In the genomic region with DNA sequence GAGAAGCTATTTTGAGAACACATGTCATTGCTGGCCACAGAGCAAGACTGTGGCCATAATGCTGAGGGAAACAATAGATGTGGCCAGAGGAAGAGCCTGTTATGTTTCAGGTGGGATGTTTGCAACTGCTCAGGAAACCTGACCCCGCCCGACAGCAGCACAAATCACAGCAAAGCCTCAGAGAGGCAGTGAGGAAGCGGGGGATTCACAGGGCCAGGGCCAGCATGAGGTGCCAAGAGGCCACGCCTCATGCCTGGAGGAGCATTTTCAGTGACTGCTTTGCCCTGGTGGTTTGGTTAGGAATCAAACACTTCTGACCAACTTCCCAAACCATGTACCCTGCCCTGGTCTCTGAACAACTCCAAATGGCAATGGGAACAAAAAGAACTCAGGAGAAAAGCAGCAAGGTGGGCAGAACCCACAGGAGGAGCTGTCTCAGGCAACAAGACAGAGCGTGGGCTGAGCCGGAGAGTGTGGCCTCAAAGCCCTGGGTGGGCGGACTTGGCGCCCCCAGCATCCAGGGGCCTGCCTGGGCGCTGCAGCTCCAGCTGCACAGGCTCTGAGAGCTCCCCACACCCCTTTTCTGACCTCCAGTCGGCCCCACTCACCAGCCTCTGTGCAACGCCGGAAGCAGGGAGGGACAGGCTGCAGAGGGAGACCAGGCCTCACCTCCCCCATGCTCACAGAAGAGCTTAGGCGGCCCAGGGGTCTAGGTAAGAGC, we compare ENCODE assay signal across 11 cellular contexts. TPM values are rescaled to one million over a fixed set of nuclear protein-coding genes. Genes with fewer than 3 reads are reported as not detected.
DNase-seq lines count a peak whose midpoint lies in the region; ATAC-seq and TF ChIP-seq lines count a peak whose summit lies in the region.
"Had no signal": no experiment of that assay in that cellular context is flagged by ENCODE, and none has a peak within 500 bp of the region (broad histone marks: within the 10 kb centered on the region; RNA-seq: fewer than 3 reads in every experiment).

No MANE protein-coding gene starts in this region.

- peak overlapping the region; percentile 18 for H4K8ac ChIP-seq in trophoblast cell (ENCODE audit: low read depth, low read length)

- H3K4me3 ChIP-seq in BE2C (ENCODE audit: low read depth, low read length) (no peak overlapping the region), RWPE2 (ENCODE audit: severe bottlenecking) (no peak overlapping the region), trophoblast cell (ENCODE audit: low read depth, low read length) (no peak overlapping the region)

- H3K79me1 ChIP-seq in trophoblast cell (ENCODE audit: low read length): peaks cover 19% of the 10 kb centered on the region

- peak overlapping the region; percentile 35 for H3K14ac ChIP-seq in trophoblast cell (ENCODE audit: low read length)

- H3K27me3 Mint-ChIP-seq in glutamatergic neuron (ENCODE audit: unreplicated experiment): peaks cover 17% of the 10 kb centered on the region
- no peaks in the 10 kb centered on the region for H3K27me3 Mint-ChIP-seq in activated CD4-positive, alpha-beta T cell treated with anti-CD3 and anti-CD28 coated beads for 36 hours
- H3K27me3 Mint-ChIP-seq: naive B cell had no signal

- intact Hi-C loops in activated CD4-positive, alpha-beta T cell treated with anti-CD3 and anti-CD28 coated beads for 36 hours (cut with DNase I, micrococcal nuclease): no loop called here

- no peaks in the 10 kb centered on the region for H3K79me2 ChIP-seq in trophoblast cell (ENCODE audit: control insufficient read depth, insufficient read depth, low read length, poor library complexity)

- H2BK5ac ChIP-seq in trophoblast cell (ENCODE audit: low read depth, low read length, poor library complexity): peak overlapping the region; percentile 11

- peak overlapping the region; percentile 34 for H2AK5ac ChIP-seq in trophoblast cell (ENCODE audit: low read length)

- no peaks in the 10 kb centered on the region for H3K36me3 ChIP-seq in BE2C
- H3K36me3 ChIP-seq in RWPE2 (ENCODE audit: low read depth): peaks cover 3% of the 10 kb centered on the region; the same call in 1 of the 2 replicates
- H3K36me3 ChIP-seq in trophoblast cell (ENCODE audit: control insufficient read depth in 1 of 2, insufficient read depth in 2 of 2, low read length in 2 of 2): peaks cover 1 to 11% of the 10 kb centered on the region in 2 experiments

- H3K27me3 ChIP-seq in BE2C (no peaks in the 10 kb centered on the region), RWPE2 (ENCODE audit: insufficient read depth, poor library complexity, severe bottlenecking) (no peaks in the 10 kb centered on the region), trophoblast cell (ENCODE audit: insufficient read depth, low read length) (no peaks in the 10 kb centered on the region)

- H3K9me3 ChIP-seq in BE2C (no peaks in the 10 kb centered on the region), RWPE2 (ENCODE audit: severe bottlenecking) (no peaks in the 10 kb centered on the region), trophoblast cell (ENCODE audit: insufficient read depth, low read depth, low read length) (no peaks in the 10 kb centered on the region)

- no peak overlapping the region for H3K9ac ChIP-seq in trophoblast cell (ENCODE audit: low read length)

- H3K9me3 Mint-ChIP-seq in glutamatergic neuron (ENCODE audit: unreplicated experiment): peaks cover 11% of the 10 kb centered on the region
- H3K9me3 Mint-ChIP-seq in activated CD4-positive, alpha-beta T cell treated with anti-CD3 and anti-CD28 coated beads for 36 hours (ENCODE audit: low read depth): no peaks in the 10 kb centered on the region
- H3K9me3 Mint-ChIP-seq: naive B cell had no signal

- DNase-seq in BE2C (peak; percentile 58), RWPE2 (ENCODE audit: low spot score) (no peak), glutamatergic neuron (no peak), trophoblast cell (peak in 1 of 2 donors; percentile 15), NCI-H1930 (lab: John Stamatoyannopoulos, UW) (no peak), NCI-H128 (lab: John Stamatoyannopoulos, UW; ENCODE audit: unreplicated experiment) (no peak), NCI-H1436 treated with DMSO at 0.1 percent for 48 hours (lab: John Stamatoyannopoulos, UW) (no peak)
- DNase-seq in activated CD4-positive, alpha-beta T cell treated with anti-CD3 and anti-CD28 coated beads for 36 hours: no peak
- DNase-seq: DMS153; effector memory CD4-positive, alpha-beta T cell; naive B cell had no signal

- ATAC-seq in RWPE2 (ENCODE audit: low read depth): peak; percentile 62
- ATAC-seq in activated CD4-positive, alpha-beta T cell treated with anti-CD3 and anti-CD28 coated beads for 36 hours: no peak

- H4K91ac ChIP-seq in trophoblast cell (ENCODE audit: low read depth, low read length): peak overlapping the region; percentile 74

- no peak overlapping the region for H3K4me3 Mint-ChIP-seq in glutamatergic neuron (ENCODE audit: unreplicated experiment)
- no peak overlapping the region for H3K4me3 Mint-ChIP-seq in activated CD4-positive, alpha-beta T cell treated with anti-CD3 and anti-CD28 coated beads for 36 hours
- H3K4me3 Mint-ChIP-seq: naive B cell had no signal

- no peak overlapping the region for H2AFZ ChIP-seq in trophoblast cell (ENCODE audit: insufficient read depth, low read length, poor library complexity)

- CTCF ChIA-PET in activated CD4-positive, alpha-beta T cell treated with anti-CD3 and anti-CD28 coated beads for 36 hours (lab: Charles Lee): no interaction called here

- peak overlapping the region; percentile 19 for H2BK12ac ChIP-seq in trophoblast cell (ENCODE audit: low read length)

- H4K12ac ChIP-seq in trophoblast cell (ENCODE audit: low read depth, low read length): no peak overlapping the region

- no peak overlapping the region for H3K4me2 ChIP-seq in trophoblast cell (ENCODE audit: low read length)

- peaks cover 16% of the 10 kb centered on the region for H3K4me1 ChIP-seq in BE2C
- H3K4me1 ChIP-seq in RWPE2 (ENCODE audit: insufficient read depth, poor library complexity, severe bottlenecking): peaks cover 6% of the 10 kb centered on the region
- peaks cover 32 to 36% of the 10 kb centered on the region in 2 experiments for H3K4me1 ChIP-seq in trophoblast cell (ENCODE audit: control insufficient read depth in 1 of 2, insufficient read depth in 2 of 2, low read length in 2 of 2)

- H3K36me3 Mint-ChIP-seq in glutamatergic neuron (ENCODE audit: unreplicated experiment): peaks cover 5% of the 10 kb centered on the region
- peaks cover 52% of the 10 kb centered on the region for H3K36me3 Mint-ChIP-seq in activated CD4-positive, alpha-beta T cell treated with anti-CD3 and anti-CD28 coated beads for 36 hours (ENCODE audit: low read depth)

- H3K4ac ChIP-seq in trophoblast cell (ENCODE audit: low read depth, low read length): no peak overlapping the region

- POLR2A ChIA-PET in activated CD4-positive, alpha-beta T cell treated with anti-CD3 and anti-CD28 coated beads for 36 hours (lab: Charles Lee): no interaction called here

- TF ChIP-seq CTCF in BE2C (IDR thresholded peaks at IDR 0.05; ENCODE audit: low read depth, low read length): no peak
- no peak for TF ChIP-seq CTCF in RWPE2 (IDR thresholded peaks at IDR 0.05; ENCODE audit: poor library complexity, severe bottlenecking)
- TF ChIP-seq CTCF in glutamatergic neuron (IDR thresholded peaks at IDR 0.05; ENCODE audit: partially characterized antibody, unreplicated experiment): no peak

- H2BK120ac ChIP-seq in trophoblast cell (ENCODE audit: insufficient read depth, low read length, poor library complexity): peak overlapping the region; percentile 49

- peak overlapping the region; percentile 91 for H3K27ac Mint-ChIP-seq in glutamatergic neuron (ENCODE audit: unreplicated experiment)
- H3K27ac Mint-ChIP-seq in activated CD4-positive, alpha-beta T cell treated with anti-CD3 and anti-CD28 coated beads for 36 hours: no peak overlapping the region

- peak overlapping the region; percentile 8 for H3K27ac ChIP-seq in RWPE2 (ENCODE audit: poor library complexity, severe bottlenecking)
- H3K27ac ChIP-seq in trophoblast cell (ENCODE audit: low read depth, low read length): peak overlapping the region; percentile 65

- H3K4me1 Mint-ChIP-seq in glutamatergic neuron (ENCODE audit: low read depth, unreplicated experiment): peaks cover 35% of the 10 kb centered on the region
- H3K4me1 Mint-ChIP-seq in activated CD4-positive, alpha-beta T cell treated with anti-CD3 and anti-CD28 coated beads for 36 hours: peaks cover 17% of the 10 kb centered on the region

- no peak overlapping the region for H3K23ac ChIP-seq in trophoblast cell (ENCODE audit: low read length)

- no CpG with 5 or more reads among the region's 13 CpGs for WGBS in trophoblast cell (ENCODE audit: extremely low coverage, insufficient coverage, insufficient read length)

- peak overlapping the region; percentile 35 for H3K18ac ChIP-seq in trophoblast cell (ENCODE audit: low read length)

RNA-seq across cellular contexts. Expression of gene HIC1, which starts 20.6 kb away (rescaled TPM):
- 1.3 TPM for polyA plus RNA-seq in BE2C (2012; ENCODE audit: insufficient read depth, insufficient read length, low read depth)
- total RNA-seq in glutamatergic neuron (ENCODE audit: unreplicated experiment): 2.5 TPM
- polyA plus RNA-seq in trophoblast cell (2013): 1.4 and 1.7 TPM in 2 replicates
- 10 to 100 TPM; 13.6 to 16.5 TPM for total RNA-seq in activated CD4-positive, alpha-beta T cell treated with anti-CD3 and anti-CD28 coated beads for 36 hours

RNA-seq across cellular contexts. Expression of gene OVCA2, which starts 33.7 kb away (rescaled TPM):
- polyA plus RNA-seq in BE2C (2012; ENCODE audit: insufficient read depth, insufficient read length, low read depth): 45.7 TPM
- 16.3 TPM for total RNA-seq in glutamatergic neuron (ENCODE audit: unreplicated experiment)
- 40.2 and 44.9 TPM in 2 replicates for polyA plus RNA-seq in trophoblast cell (2013)
- total RNA-seq in activated CD4-positive, alpha-beta T cell treated with anti-CD3 and anti-CD28 coated beads for 36 hours: 10 to 100 TPM; 31.4 to 38.6 TPM

RNA-seq across cellular contexts. Expression of gene DPH1, which starts 45.5 kb away (rescaled TPM):
- polyA plus RNA-seq in BE2C (2012; ENCODE audit: insufficient read depth, insufficient read length, low read depth): 130 TPM
- 36.4 TPM for total RNA-seq in glutamatergic neuron (ENCODE audit: unreplicated experiment)
- polyA plus RNA-seq in trophoblast cell (2013): 15.0 and 15.8 TPM in 2 replicates
- 10 to 100 TPM; 29.1 to 37.0 TPM for total RNA-seq in activated CD4-positive, alpha-beta T cell treated with anti-CD3 and anti-CD28 coated beads for 36 hours

RNA-seq across cellular contexts. Expression of gene RTN4RL1, which starts 50.4 kb away (rescaled TPM):
- 4.8 TPM for polyA plus RNA-seq in BE2C (2012; ENCODE audit: insufficient read depth, insufficient read length, low read depth)
- total RNA-seq in glutamatergic neuron (ENCODE audit: unreplicated experiment): 50.3 TPM
- 0.55 and 0.57 TPM in 2 replicates for polyA plus RNA-seq in trophoblast cell (2013)
- total RNA-seq in activated CD4-positive, alpha-beta T cell treated with anti-CD3 and anti-CD28 coated beads for 36 hours: under 1 TPM; 0.11 to 0.18 TPM
